10 cellular contexts compared by ENCODE assay signal in genomic region chr10:110859206-110859946, GRCh38. TPM values are rescaled to one million over a fixed set of nuclear protein-coding genes. Genes with fewer than 3 reads are reported as not detected.
A peak's percentile ranks its signal among the peaks of the same experiment; 100 is the strongest.
DNase-seq lines count a peak whose midpoint lies in the region; ATAC-seq, FAIRE-seq and TF ChIP-seq lines count a peak whose summit lies in the region.
"Had no signal": no experiment of that assay in that cellular context is flagged by ENCODE, and none has a peak within 500 bp of the region (broad histone marks: within the 10 kb centered on the region; RNA-seq: fewer than 3 reads in every experiment).

No MANE protein-coding gene starts in this region.

- WGBS in heart right ventricle, 2 donors: 76 to 81% methylated on average over 6 of the region's 6 CpGs

- H3K36me3 ChIP-seq in heart right ventricle: no peaks in the 10 kb centered on the region
- H3K36me3 ChIP-seq in gastrocnemius medialis: no peaks in the 10 kb centered on the region

- no peak overlapping the region for H3K4me3 ChIP-seq in heart right ventricle
- H3K4me3 ChIP-seq in gastrocnemius medialis: no peak overlapping the region

- DNase-seq in GM12891 (ENCODE audit: insufficient read length, low spot score) (no peak), heart right ventricle (no peak), gastrocnemius medialis (no peak), foreskin keratinocyte (no peak), NCI-H1694 treated with DMSO at 0.1 percent for 48 hours (lab: John Stamatoyannopoulos, UW) (no peak)
- DNase-seq in activated CD4-positive, alpha-beta memory T cell treated with anti-CD3 and anti-CD28 coated beads, Interleukin-2, amount 10 ng/mL, durations not matched to agents 7 days and 5 days: no peak
- DNase-seq: activated effector memory CD4-positive, alpha-beta T cell treated with Interleukin-2 at 50 U/mL for 16 hours; retina had no signal

- peak overlapping the region in 8 of 10 donors; percentile 10 to 97 (median 44) for H3K27ac ChIP-seq in heart right ventricle
- H3K27ac ChIP-seq in gastrocnemius medialis: peak overlapping the region in 3 of 4 donors; percentile 31 to 57 (median 36)
- no peak overlapping the region for H3K27ac ChIP-seq in foreskin keratinocyte

- no peaks in the 10 kb centered on the region for H3K27me3 Mint-ChIP-seq in activated CD4-positive, alpha-beta memory T cell treated with anti-CD3 and anti-CD28 coated beads, Interleukin-2, amount 10 ng/mL, durations not matched to agents 7 days and 5 days

- TF ChIP-seq CTCF in heart right ventricle (IDR thresholded peaks at IDR 0.05): no peak
- TF ChIP-seq CTCF in gastrocnemius medialis (IDR thresholded peaks at IDR 0.05 in 4 of 5, conservative IDR thresholded peaks at IDR 0.05 in 1 of 5): no peak
- TF ChIP-seq CTCF in foreskin keratinocyte (conservative IDR thresholded peaks at IDR 0.05): no peak

- POLR2A ChIA-PET in activated CD4-positive, alpha-beta memory T cell treated with anti-CD3 and anti-CD28 coated beads, Interleukin-2, amount 10 ng/mL, durations not matched to agents 7 days and 5 days (lab: Charles Lee): interaction anchor here (1.3 to 5.9 kb wide), 9 partner anchors 7 to 360 kb away, joined by 3 to 98 read pairs (median 17); partner anchors contain the start of genes BBIP1, PDCD4 and SHOC2

- peak in 5 of 8 donors; percentile 10 to 31 (median 20) for ATAC-seq in heart right ventricle
- peak in 1 of 2 donors; percentile 28 for ATAC-seq in gastrocnemius medialis
- ATAC-seq in foreskin keratinocyte: no peak
- ATAC-seq in HG03469 (IDR thresholded peaks at IDR 0.05; ENCODE audit: unreplicated experiment): no peak
- no peak for ATAC-seq in HG02840 (IDR thresholded peaks at IDR 0.05; ENCODE audit: low FRiP score, unreplicated experiment)

- TF ChIP-seq POLR2A in GM12891 (IDR thresholded peaks at IDR 0.05; ENCODE audit: low read depth, low read length): no peak
- no peak for TF ChIP-seq POLR2A in gastrocnemius medialis (IDR thresholded peaks at IDR 0.05)

- H3K36me3 Mint-ChIP-seq in activated CD4-positive, alpha-beta memory T cell treated with anti-CD3 and anti-CD28 coated beads, Interleukin-2, amount 10 ng/mL, durations not matched to agents 7 days and 5 days (ENCODE audit: low read depth): peaks cover 8% of the 10 kb centered on the region

- H3K4me1 Mint-ChIP-seq in activated CD4-positive, alpha-beta memory T cell treated with anti-CD3 and anti-CD28 coated beads, Interleukin-2, amount 10 ng/mL, durations not matched to agents 7 days and 5 days: peaks cover 78% of the 10 kb centered on the region

- no peaks in the 10 kb centered on the region for H3K27me3 ChIP-seq in heart right ventricle
- H3K27me3 ChIP-seq in gastrocnemius medialis: no peaks in the 10 kb centered on the region
- no peaks in the 10 kb centered on the region for H3K27me3 ChIP-seq in foreskin keratinocyte

- intact Hi-C loops in heart right ventricle (cut with DNase I): no loop called here
- intact Hi-C loops in gastrocnemius medialis (cut with DNase I; ENCODE audit: low total_unique reads): no loop called here

- peak overlapping the region; percentile 81 for H3K27ac Mint-ChIP-seq in activated CD4-positive, alpha-beta memory T cell treated with anti-CD3 and anti-CD28 coated beads, Interleukin-2, amount 10 ng/mL, durations not matched to agents 7 days and 5 days

- H3K4me1 ChIP-seq in heart right ventricle (peaks cover 9 to 73% (median 38%) of the 10 kb centered on the region in 9 donors), gastrocnemius medialis (peaks cover 16 to 17% of the 10 kb centered on the region in 2 donors), foreskin keratinocyte (peaks cover 24% of the 10 kb centered on the region)

- no peak overlapping the region for H3K4me3 Mint-ChIP-seq in activated CD4-positive, alpha-beta memory T cell treated with anti-CD3 and anti-CD28 coated beads, Interleukin-2, amount 10 ng/mL, durations not matched to agents 7 days and 5 days

- H3K9me3 Mint-ChIP-seq in activated CD4-positive, alpha-beta memory T cell treated with anti-CD3 and anti-CD28 coated beads, Interleukin-2, amount 10 ng/mL, durations not matched to agents 7 days and 5 days: peaks cover 6% of the 10 kb centered on the region

- FAIRE-seq in GM12891 (lab: Jason Lieb, UNC): peak; percentile 56

- CTCF ChIA-PET in activated CD4-positive, alpha-beta memory T cell treated with anti-CD3 and anti-CD28 coated beads, Interleukin-2, amount 10 ng/mL, durations not matched to agents 7 days and 5 days (lab: Charles Lee): interaction anchor here (1.4 to 3.0 kb wide), 6 partner anchors 8 to 113 kb away, joined by 3 to 15 read pairs (median 8); partner anchors contain the start of gene PDCD4

- in situ Hi-C loops in gastrocnemius medialis (cut with MboI; ENCODE audit: low sequenced_read_pairs in 4 of 4): no loop called here

- H3K9me3 ChIP-seq in heart right ventricle: no peaks in the 10 kb centered on the region
- H3K9me3 ChIP-seq in gastrocnemius medialis: no peaks in the 10 kb centered on the region

TF ChIP-seq in GM12891, 5 proteins besides CTCF, POLR2A, EP300 and RAD21:
- TF ChIP-seq SPI1 (IDR thresholded peaks at IDR 0.05; ENCODE audit: low read depth, low read length): no peak

RNA-seq across cellular contexts. Expression of gene PDCD4, which starts 12.4 kb away (rescaled TPM):
- 287 TPM for polyA plus RNA-seq in GM12891 (2012; ENCODE audit: low read depth, missing spikeins)
- 100 to 1,000 TPM; 105 to 109 TPM for total RNA-seq in activated CD4-positive, alpha-beta memory T cell treated with anti-CD3 and anti-CD28 coated beads, Interleukin-2, amount 10 ng/mL, durations not matched to agents 7 days and 5 days
- total RNA-seq in heart right ventricle (10 to 100 TPM; 35.2 to 57.6 (median 45.7) TPM), gastrocnemius medialis (10 to 100 TPM in 1 of 4 donors, 1 to 10 TPM in 3; 6.4 to 15.6 (median 9.8) TPM), foreskin keratinocyte (48.2 and 59.2 TPM in 2 replicates)
- polyA plus RNA-seq in heart right ventricle (10 to 100 TPM; 15.9 to 59.5 TPM), foreskin keratinocyte (39.8 and 43.8 TPM in 2 replicates)

RNA-seq across cellular contexts. Expression of gene BBIP1, which starts 59.6 kb away (rescaled TPM):
- 19.9 TPM for polyA plus RNA-seq in GM12891 (2012; ENCODE audit: low read depth, missing spikeins)
- 10 to 100 TPM; 24.8 to 30.2 TPM for total RNA-seq in activated CD4-positive, alpha-beta memory T cell treated with anti-CD3 and anti-CD28 coated beads, Interleukin-2, amount 10 ng/mL, durations not matched to agents 7 days and 5 days
- total RNA-seq in heart right ventricle (10 to 100 TPM; 16.6 to 30.7 (median 23.8) TPM), gastrocnemius medialis (10 to 100 TPM in 3 of 4 donors, 1 to 10 TPM in 1; 8.9 to 15.3 (median 11.7) TPM), foreskin keratinocyte (20.7 and 22.5 TPM in 2 replicates)
- polyA plus RNA-seq in heart right ventricle (10 to 100 TPM; 24.0 to 32.0 TPM), foreskin keratinocyte (22.8 and 23.5 TPM in 2 replicates)

Comparison
In these comparisons a context has a peak if more than half of its experiments do, and no peak if none do; other contexts are left out.
1. ATAC-seq: peak in heart right ventricle (5 of 8); none in foreskin keratinocyte (single experiment), HG03469 (single experiment) and HG02840 (single experiment).